In genomic region chr15:94231728-94232086, GRCh38 we compare ENCODE assay signal across 8 cellular contexts. TPM values are rescaled to one million over a fixed set of nuclear protein-coding genes. Genes with fewer than 3 reads are reported as not detected.
DNase-seq lines count a peak whose midpoint lies in the region; ATAC-seq lines count a peak whose summit lies in the region.

No MANE protein-coding gene starts in this region.

- no peak overlapping the region for H3K27ac ChIP-seq in stomach smooth muscle (ENCODE audit: low read length)

- peak overlapping the region; percentile 84 to 98 (median 95) for H3K27ac Mint-ChIP-seq in immature natural killer cell

- H3K4me1 Mint-ChIP-seq in immature natural killer cell = peaks cover 76 to 80% of the 10 kb centered on the region in 2 donors

- H3K36me3 ChIP-seq in adipocyte (ENCODE audit: control insufficient read depth, insufficient read depth, low read length, severe bottlenecking) (no peaks in the 10 kb centered on the region), stomach smooth muscle (ENCODE audit: control insufficient read depth in 2 of 2, insufficient read depth in 2 of 2, low read length in 2 of 2) (no peaks in the 10 kb centered on the region)

- H3K9me3 ChIP-seq in adipocyte (ENCODE audit: control insufficient read depth, low read length) (no peaks in the 10 kb centered on the region), stomach smooth muscle (ENCODE audit: control insufficient read depth in 2 of 2, low read length in 2 of 2) (no peaks in the 10 kb centered on the region)

- H3K9me3 Mint-ChIP-seq in immature natural killer cell = no peaks in the 10 kb centered on the region

- H3K27me3 ChIP-seq in adipocyte (replicated peaks; ENCODE audit: control insufficient read depth, insufficient read depth, low read length) = no peaks in the 10 kb centered on the region
- H3K27me3 ChIP-seq in stomach smooth muscle (ENCODE audit: control insufficient read depth in 1 of 2, insufficient read depth in 2 of 2, low read length in 2 of 2) = no peaks in the 10 kb centered on the region

- H3K36me3 Mint-ChIP-seq in immature natural killer cell = peaks cover 0 to 4% (median 0%) of the 10 kb centered on the region in 3 donors

- H3K27me3 Mint-ChIP-seq in immature natural killer cell (ENCODE audit: low read depth in 3 of 3) = peaks cover 6 to 16% (median 10%) of the 10 kb centered on the region in 3 donors

- H3K4me3 Mint-ChIP-seq in immature natural killer cell = peak overlapping the region; percentile 94 to 99 (median 97)

- DNase-seq in DMS53 treated with DMSO at 0.1 percent for 48 hours (lab: John Stamatoyannopoulos, UW; ENCODE audit: unreplicated experiment) = peak; percentile 22
- no peak for DNase-seq in Jurkat, Clone E6-1 (ENCODE audit: low read depth, low spot score)
- peak; percentile 34 for DNase-seq in adipocyte (ENCODE audit: low read depth)
- DNase-seq in immature natural killer cell = no peak
- DNase-seq in NCI-H446 treated with DMSO at 0.1 percent for 48 hours (lab: John Stamatoyannopoulos, UW) = no peak
- no peak for DNase-seq in occipital lobe (lab: John Stamatoyannopoulos, UW)

- peak overlapping the region; percentile 59 for H3K4me3 ChIP-seq in Jurkat, Clone E6-1 (ENCODE audit: low read length)
- H3K4me3 ChIP-seq in adipocyte (ENCODE audit: low read length) (peak overlapping the region; percentile 86), stomach smooth muscle (ENCODE audit: low read length in 2 of 2) (peak overlapping the region; percentile 82 to 88)

- H3K4me1 ChIP-seq in adipocyte (ENCODE audit: control insufficient read depth, insufficient read depth, low read length) (peaks cover 49% of the 10 kb centered on the region), stomach smooth muscle (ENCODE audit: control insufficient read depth, insufficient read depth, low read length) (peaks cover 11% of the 10 kb centered on the region)

- H3K9ac ChIP-seq in adipocyte (ENCODE audit: low read length) (peak overlapping the region; percentile 87), stomach smooth muscle (ENCODE audit: low read length in 2 of 2) (peak overlapping the region; percentile 21 to 25)

- peak; percentile 20 for ATAC-seq in GM21528 (IDR thresholded peaks at IDR 0.05; ENCODE audit: low FRiP score, unreplicated experiment)

RNA-seq across cellular contexts. Expression of gene MCTP2, which starts 0.3 kb away (rescaled TPM):
- 8.4 TPM for polyA plus RNA-seq in Jurkat, Clone E6-1 (2012; ENCODE audit: insufficient read depth, insufficient read length)
- 10 to 100 TPM; 30.2 to 83.7 (median 59.1) TPM for polyA plus RNA-seq in immature natural killer cell
- 0.62 TPM for total RNA-seq in occipital lobe

Comparison
In these comparisons a context has a peak if more than half of its experiments do, and no peak if none do; other contexts are left out.
1. DNase-seq: peak in DMS53 treated with DMSO at 0.1 percent for 48 hours (single experiment) and adipocyte (single experiment); none in Jurkat, Clone E6-1 (single experiment), immature natural killer cell (0 of 3), NCI-H446 treated with DMSO at 0.1 percent for 48 hours (single experiment) and occipital lobe (single experiment).
2. Peak in every context shown above with its lines, with median percentiles within 50 percentile points of each other: H3K4me3 ChIP-seq.